25 cellular contexts compared by ENCODE assay signal in genomic region chr2:190110131-190110530, GRCh38. TPM values are rescaled to one million over a fixed set of nuclear protein-coding genes. Genes with fewer than 3 reads are reported as not detected.
DNase-seq lines count a peak whose midpoint lies in the region; FAIRE-seq and TF ChIP-seq lines count a peak whose summit lies in the region.
"Had no signal": no experiment of that assay in that cellular context is flagged by ENCODE, and none has a peak within 500 bp of the region (broad histone marks: within the 10 kb centered on the region; RNA-seq: fewer than 3 reads in every experiment).

No MANE protein-coding gene starts in this region.

- DNase-seq in LHCN-M2 (ENCODE audit: low read depth) = peak; percentile 29
- no peak for DNase-seq in chondrocyte (ENCODE audit: low spot score)
- DNase-seq in inferior parietal cortex (ENCODE audit: extremely low spot score) = peak; percentile 36
- peak; percentile 51 for DNase-seq in smooth muscle cell of the brain vasculature (ENCODE audit: low read depth, low spot score)
- DNase-seq in GM19239 (ENCODE audit: insufficient read length, low spot score) = no peak
- no peak for DNase-seq in SIG-M5 (lab: John Stamatoyannopoulos, UW)
- no peak for DNase-seq in OCI-M1 (lab: John Stamatoyannopoulos, UW)
- DNase-seq: activated B cell treated with CpG ODN at 0.5 μM for 24 hours; activated CD4-positive, alpha-beta T cell treated with anti-CD3 and anti-CD28 coated beads, Interleukin-2, amount 50 U/mL, for 48 hours; activated CD8-positive, alpha-beta memory T cell treated with anti-CD3 and anti-CD28 coated beads, Interleukin-2, amount 50 U/mL, for 48 hours; activated naive CD8-positive, alpha-beta T cell treated with anti-CD3 and anti-CD28 coated beads for 36 hours; CD4-positive, alpha-beta T cell; DMS 273 treated with DMSO at 0.1 percent for 48 hours; kidney glomerular epithelial cell; naive thymus-derived CD4-positive, alpha-beta T cell; NCI-H1436; NCI-H2171 treated with DMSO at 0.1 percent for 48 hours; NCI-H69; right cardiac atrium; RPMI8226 had no signal

- no peaks in the 10 kb centered on the region for H3K27me3 Mint-ChIP-seq in chondrocyte (ENCODE audit: low read depth)
- H3K27me3 Mint-ChIP-seq: activated naive CD8-positive, alpha-beta T cell treated with anti-CD3 and anti-CD28 coated beads for 36 hours had no signal

- no peak overlapping the region for H3K4me3 Mint-ChIP-seq in chondrocyte (ENCODE audit: unreplicated experiment)
- H3K4me3 Mint-ChIP-seq: activated B cell treated with CpG ODN at 0.5 μM for 24 hours; activated naive CD8-positive, alpha-beta T cell treated with anti-CD3 and anti-CD28 coated beads for 36 hours; CD4-positive, alpha-beta T cell; naive thymus-derived CD4-positive, alpha-beta T cell had no signal

- no peak for FAIRE-seq in GM19239 (lab: Jason Lieb, UNC)
- FAIRE-seq: bronchial epithelial cell, GM18507 had no signal

- no peaks in the 10 kb centered on the region for H3K9me3 Mint-ChIP-seq in chondrocyte (ENCODE audit: low read depth)
- H3K9me3 Mint-ChIP-seq: activated B cell treated with CpG ODN at 0.5 μM for 24 hours; activated naive CD8-positive, alpha-beta T cell treated with anti-CD3 and anti-CD28 coated beads for 36 hours; CD4-positive, alpha-beta T cell had no signal

- TF ChIP-seq CTCF in chondrocyte (IDR thresholded peaks at IDR 0.05) = no peak

- no peaks in the 10 kb centered on the region for H3K36me3 Mint-ChIP-seq in chondrocyte (ENCODE audit: low read depth)
- H3K36me3 Mint-ChIP-seq: activated naive CD8-positive, alpha-beta T cell treated with anti-CD3 and anti-CD28 coated beads for 36 hours; naive thymus-derived CD4-positive, alpha-beta T cell had no signal

- peak overlapping the region; percentile 91 for H3K27ac Mint-ChIP-seq in chondrocyte (ENCODE audit: unreplicated experiment)
- H3K27ac Mint-ChIP-seq: activated B cell treated with CpG ODN at 0.5 μM for 24 hours; activated naive CD8-positive, alpha-beta T cell treated with anti-CD3 and anti-CD28 coated beads for 36 hours; CD4-positive, alpha-beta T cell; naive thymus-derived CD4-positive, alpha-beta T cell had no signal

- H3K4me1 Mint-ChIP-seq in chondrocyte (ENCODE audit: low read depth) = peaks cover 32% of the 10 kb centered on the region
- H3K4me1 Mint-ChIP-seq: activated B cell treated with CpG ODN at 0.5 μM for 24 hours; activated naive CD8-positive, alpha-beta T cell treated with anti-CD3 and anti-CD28 coated beads for 36 hours; naive thymus-derived CD4-positive, alpha-beta T cell had no signal

RNA-seq across cellular contexts. Expression of gene MSTN, which starts 47.6 kb away (rescaled TPM):
- 6.8 and 11.0 TPM in 2 replicates for total RNA-seq in LHCN-M2 (2014; rRNA removed)
- polyA plus RNA-seq in LHCN-M2 (2012) = 30.8 TPM
- total RNA-seq in chondrocyte = 0.44 to 0.99 TPM (median 0.45 TPM) in 3 replicates
- total RNA-seq: activated B cell treated with CpG ODN at 0.5 μM for 24 hours; activated naive CD8-positive, alpha-beta T cell treated with anti-CD3 and anti-CD28 coated beads for 36 hours; bronchial epithelial cell; CD4-positive, alpha-beta T cell; epithelial cell of proximal tubule; glomerular endothelial cell; H4 had no signal
- polyA plus RNA-seq: naive thymus-derived CD4-positive, alpha-beta T cell had no signal

Comparison
In these comparisons a context has a peak if more than half of its experiments do, and no peak if none do; other contexts are left out.
1. DNase-seq: peak in LHCN-M2 (single experiment), inferior parietal cortex (single experiment) and smooth muscle cell of the brain vasculature (single experiment); none in chondrocyte (single experiment), GM19239 (single experiment), SIG-M5 (single experiment) and OCI-M1 (single experiment).